In genomic region chr6:28334272-28335039, GRCh38 we compare ENCODE assay signal across 10 cellular contexts. TPM values are rescaled to one million over a fixed set of nuclear protein-coding genes. Genes with fewer than 3 reads are reported as not detected.
DNase-seq lines count a peak whose midpoint lies in the region; ATAC-seq, FAIRE-seq and TF ChIP-seq lines count a peak whose summit lies in the region.
"Had no signal": no experiment of that assay in that cellular context is flagged by ENCODE, and none has a peak within 500 bp of the region (broad histone marks: within the 10 kb centered on the region; RNA-seq: fewer than 3 reads in every experiment).

No MANE protein-coding gene starts in this region.

- H4K20me1 ChIP-seq in IMR-90 (ENCODE audit: insufficient read depth, low read length) = no peaks in the 10 kb centered on the region

- no peaks in the 10 kb centered on the region for H3K27me3 Mint-ChIP-seq in osteocyte (ENCODE audit: unreplicated experiment)
- H3K27me3 Mint-ChIP-seq in activated T-cell treated with anti-CD3 and anti-CD28 coated beads, Interleukin-2, amount 50 U/mL, for 24 hours = no peaks in the 10 kb centered on the region
- H3K27me3 Mint-ChIP-seq: IgD-negative memory B cell had no signal

- no TSS peak for BruUV-seq in IMR-90 (replicated peaks; lab: Mats Ljungman, UMichigan)

- H3K23ac ChIP-seq in IMR-90 (ENCODE audit: low read depth, low read length) = no peak overlapping the region

- peak overlapping the region; percentile 51; the same call in 1 of the 2 replicates for H4K5ac ChIP-seq in IMR-90 (ENCODE audit: low read depth, low read length)

- no peak overlapping the region for H2BK20ac ChIP-seq in IMR-90 (ENCODE audit: low read depth, low read length)

- peak overlapping the region; percentile 45 to 81; a peak in 2 of 4 replicates for H4K8ac ChIP-seq in IMR-90 (ENCODE audit: low read depth in 2 of 2, low read length in 2 of 2)

- no peak overlapping the region for H3K4ac ChIP-seq in IMR-90 (ENCODE audit: low read depth, low read length)

- no peak for FAIRE-seq in A549 (lab: Jason Lieb, UNC)
- FAIRE-seq in GM12891 (lab: Jason Lieb, UNC) = no peak

- no peak for ATAC-seq in A549
- no peak for ATAC-seq in IMR-90 (ENCODE audit: low read depth)

- H2BK15ac ChIP-seq in IMR-90 (ENCODE audit: low read depth, low read length) = 0 out of 3 replicates have a peak overlapping the region, but pooled peaks have one; percentile 24

- H3K9me3 ChIP-seq in A549 (no peaks in the 10 kb centered on the region), IMR-90 (ENCODE audit: control insufficient read depth, insufficient read depth, low read length) (no peaks in the 10 kb centered on the region)

- H3K27ac Mint-ChIP-seq in osteocyte (ENCODE audit: unreplicated experiment) = no peak overlapping the region
- no peak overlapping the region for H3K27ac Mint-ChIP-seq in activated T-cell treated with anti-CD3 and anti-CD28 coated beads, Interleukin-2, amount 50 U/mL, for 24 hours
- H3K27ac Mint-ChIP-seq: WTC11 had no signal

- in situ Hi-C loops in IMR-90 (cut with MboI; ENCODE audit: low sequenced_read_pairs) = no loop called here

- dilution Hi-C loops in IMR-90 (cut with HindIII; ENCODE audit: low sequenced_read_pairs, unreplicated experiment) = no loop called here

- H2AFZ ChIP-seq in IMR-90 (replicated peaks; ENCODE audit: low read length, poor library complexity) = no peak overlapping the region

- no peaks in the 10 kb centered on the region for H3K36me3 Mint-ChIP-seq in osteocyte (ENCODE audit: unreplicated experiment)
- no peaks in the 10 kb centered on the region for H3K36me3 Mint-ChIP-seq in activated T-cell treated with anti-CD3 and anti-CD28 coated beads, Interleukin-2, amount 50 U/mL, for 24 hours (ENCODE audit: low read depth)
- H3K36me3 Mint-ChIP-seq: IgD-negative memory B cell had no signal

- TF ChIP-seq RAD21 in A549 (conservative IDR thresholded peaks at IDR 0.05 in 1 of 2, IDR thresholded peaks at IDR 0.05 in 1 of 2) (no peak), IMR-90 (IDR thresholded peaks at IDR 0.05; ENCODE audit: low read length) (no peak)

- no peaks in the 10 kb centered on the region for H3K9me3 Mint-ChIP-seq in osteocyte (ENCODE audit: unreplicated experiment)
- no peaks in the 10 kb centered on the region for H3K9me3 Mint-ChIP-seq in activated T-cell treated with anti-CD3 and anti-CD28 coated beads, Interleukin-2, amount 50 U/mL, for 24 hours
- H3K9me3 Mint-ChIP-seq: IgD-negative memory B cell had no signal

- H3K4me1 Mint-ChIP-seq in osteocyte (ENCODE audit: unreplicated experiment) = peaks cover 6% of the 10 kb centered on the region
- H3K4me1 Mint-ChIP-seq in activated T-cell treated with anti-CD3 and anti-CD28 coated beads, Interleukin-2, amount 50 U/mL, for 24 hours (ENCODE audit: low read depth) = peaks cover 5% of the 10 kb centered on the region
- H3K4me1 Mint-ChIP-seq: IgD-negative memory B cell had no signal

- peaks cover 0 to 11% of the 10 kb centered on the region in 2 experiments; a peak in 2 of 4 replicates for H3K79me1 ChIP-seq in IMR-90 (ENCODE audit: low read depth in 1 of 2, low read length in 2 of 2)

- WGBS in A549 (ENCODE audit: missing lambda C conversion rate) = 73% methylated on average over 7 of the region's 7 CpGs
- WGBS in IMR-90 (ENCODE audit: extremely low coverage in 2 of 2, insufficient read length in 1 of 2), 2 experiments = no CpG with 5 or more reads among the region's 7 CpGs

- H3K36me3 ChIP-seq in IMR-90 (ENCODE audit: control insufficient read depth, insufficient read depth, low read length) = no peaks in the 10 kb centered on the region

- H2BK120ac ChIP-seq in IMR-90 (ENCODE audit: low read depth, low read length) = no peak overlapping the region

- peak overlapping the region; percentile 28 for H3K4me3 Mint-ChIP-seq in osteocyte (ENCODE audit: unreplicated experiment)
- no peak overlapping the region for H3K4me3 Mint-ChIP-seq in activated T-cell treated with anti-CD3 and anti-CD28 coated beads, Interleukin-2, amount 50 U/mL, for 24 hours
- H3K4me3 Mint-ChIP-seq: WTC11 had no signal

- no peak overlapping the region for H3K14ac ChIP-seq in IMR-90 (replicated peaks; ENCODE audit: low read depth, low read length)

- no peak overlapping the region for H2AK5ac ChIP-seq in IMR-90 (ENCODE audit: low read depth, low read length)

- TF ChIP-seq CTCF in A549 (IDR thresholded peaks at IDR 0.05) = no peak
- no peak for TF ChIP-seq CTCF in IMR-90 (conservative IDR thresholded peaks at IDR 0.05; ENCODE audit: low read depth, low read length)
- TF ChIP-seq CTCF in epithelial cell of proximal tubule (conservative IDR thresholded peaks at IDR 0.05; ENCODE audit: low read depth, low read length) = no peak
- no peak for TF ChIP-seq CTCF in osteocyte (IDR thresholded peaks at IDR 0.05)

- H3K4me1 ChIP-seq in A549 (peaks cover 6% of the 10 kb centered on the region; the same call in 1 of the 3 replicates), IMR-90 (ENCODE audit: control insufficient read depth, insufficient read depth, low read length) (peaks cover 2% of the 10 kb centered on the region; the same call in 1 of the 2 replicates)

- no peak overlapping the region for H3K18ac ChIP-seq in IMR-90 (ENCODE audit: low read depth, low read length)

- H2BK5ac ChIP-seq in IMR-90 (ENCODE audit: low read depth, low read length, poor library complexity, severe bottlenecking) = no peak overlapping the region

- no peak overlapping the region for H3K56ac ChIP-seq in IMR-90 (ENCODE audit: extremely low read depth, insufficient read depth, low read length)

- H3K27ac ChIP-seq in A549 (peak overlapping the region in 1 of 2 experiments; percentile 97; a peak in 4 of 6 replicates), IMR-90 (ENCODE audit: insufficient read depth, low read length) (peak overlapping the region; percentile 55)

- no peak overlapping the region for H4K91ac ChIP-seq in IMR-90 (ENCODE audit: insufficient read depth, low read depth, low read length)

- H3K4me2 ChIP-seq in A549 = peak overlapping the region; percentile 89
- no peak overlapping the region; the same call in 1 of the 2 replicates for H3K4me2 ChIP-seq in IMR-90 (ENCODE audit: low read depth, low read length)

- H3K9me1 ChIP-seq in IMR-90 (ENCODE audit: insufficient read depth, low read length) = no peaks in the 10 kb centered on the region

- CTCF ChIA-PET in A549 (lab: Yijun Ruan, JAX) = no interaction called here
- CTCF ChIA-PET in IMR-90 (lab: Yijun Ruan, JAX) = interaction anchor here (1.0 kb wide), 1 partner anchor 105 kb away, joined by 3 read pairs; no protein-coding TSS in a partner anchor

- TF ChIP-seq POLR2A in A549 (IDR thresholded peaks at IDR 0.05; ENCODE audit: low read length) (no peak), IMR-90 (IDR thresholded peaks at IDR 0.05; ENCODE audit: low read depth, low read length) (no peak), GM12891 (IDR thresholded peaks at IDR 0.05; ENCODE audit: low read depth, low read length) (no peak)

- intact Hi-C loops in IMR-90 (cut with micrococcal nuclease) = loop anchor here (5.0 kb wide), 2 partner anchors 67 to 252 kb away; partner anchors contain the start of genes ZNF165 and ZSCAN26

- TF ChIP-seq EP300 in A549 (IDR thresholded peaks at IDR 0.05) = no peak

- no peaks in the 10 kb centered on the region for H3K27me3 ChIP-seq in IMR-90 (ENCODE audit: control insufficient read depth, insufficient read depth, low read length)

- DNase-seq in A549 (ENCODE audit: low read depth in 1 of 2, low spot score in 1 of 2) = no peak
- DNase-seq in IMR-90 = no peak
- DNase-seq in epithelial cell of proximal tubule (ENCODE audit: low read depth) = no peak
- DNase-seq in osteocyte (ENCODE audit: extremely low spot score, unreplicated experiment) = no peak
- no peak for DNase-seq in activated T-cell treated with anti-CD3 and anti-CD28 coated beads, Interleukin-2, amount 50 U/mL, for 24 hours
- no peak for DNase-seq in NCI-H1417 treated with DMSO at 0.1 percent for 48 hours (lab: John Stamatoyannopoulos, UW)
- no peak for DNase-seq in GM12891 (ENCODE audit: insufficient read length, low spot score)
- DNase-seq in NCI-H446 treated with DMSO at 0.1 percent for 48 hours (lab: John Stamatoyannopoulos, UW) = no peak

- H3K4me3 ChIP-seq in A549 (no peak overlapping the region), IMR-90 (ENCODE audit: insufficient read depth, low read depth, low read length) (no peak overlapping the region), epithelial cell of proximal tubule (ENCODE audit: low read depth, low read length) (peak overlapping the region; percentile 67)

- POLR2A ChIA-PET in A549 (lab: Yijun Ruan, JAX) (interaction anchor here (1.7 to 2.3 kb wide), 3 partner anchors 21 to 193 kb away, joined by 7 to 12 read pairs (median 11); partner anchors contain the start of genes PGBD1 and ZKSCAN8), IMR-90 (lab: Charles Lee; ENCODE audit: unreplicated experiment) (no interaction called here)

- H2AK9ac ChIP-seq in IMR-90 (replicated peaks; ENCODE audit: low read depth, low read length, poor library complexity) = no peak overlapping the region

- H3K9ac ChIP-seq in IMR-90 (ENCODE audit: low read depth, low read length) = no peak overlapping the region

RNA-seq across cellular contexts. Expression of gene ZSCAN31, which starts 1.5 kb away (rescaled TPM):
- 4.0 and 4.8 TPM in 2 replicates for polyA plus RNA-seq in A549 (2011; rRNA removed)
- 1.4 and 1.5 TPM in 2 replicates for polyA plus RNA-seq in A549 (2012; cell fraction: cytosol; rRNA removed)
- 1.0 and 1.2 TPM in 2 replicates for polyA plus RNA-seq in A549 (2012; cell fraction: nucleus; rRNA removed)
- polyA plus RNA-seq in A549 (2017; fragmentation: RNase III; extraction: RNeasy Plus Mini Kit Qiagen cat#74134 plus additional on column Dnase treatment) = 3.0 to 3.6 TPM (median 3.1 TPM) in 3 replicates
- polyA minus RNA-seq in A549 (2011; rRNA and poly(A)+ RNA removed) = 7.5 and 11.0 TPM in 2 replicates
- total RNA-seq in IMR-90 (2012; rRNA removed) = 4.2 and 4.7 TPM in 2 replicates
- polyA plus RNA-seq in IMR-90 (2012; rRNA removed) = 1.2 and 1.4 TPM in 2 replicates
- 0.43 and 0.44 TPM in 2 replicates for polyA plus RNA-seq in IMR-90 (2012; cell fraction: cytosol; rRNA removed)
- 0.54 and 1.6 TPM in 2 replicates for polyA plus RNA-seq in IMR-90 (2012; cell fraction: nucleus; rRNA removed; ENCODE audit: low replicate concordance)
- 0.52 and 0.94 TPM in 2 replicates for total RNA-seq in epithelial cell of proximal tubule
- total RNA-seq in osteocyte = 4.1 and 6.2 TPM in 2 replicates
- polyA plus RNA-seq in GM12891 (2012; ENCODE audit: low read depth, missing spikeins) = 3.2 TPM

RNA-seq across cellular contexts. Expression of gene ZKSCAN3, which starts 15.3 kb away (rescaled TPM):
- polyA plus RNA-seq in A549 (2011; rRNA removed) (2.7 and 3.5 TPM in 2 replicates), A549 (2017; fragmentation: RNase III; extraction: RNeasy Plus Mini Kit Qiagen cat#74134 plus additional on column Dnase treatment) (1.5 to 1.6 TPM (median 1.6 TPM) in 3 replicates), IMR-90 (2012; rRNA removed) (2.1 and 3.7 TPM in 2 replicates)
- 0.75 and 0.93 TPM in 2 replicates for polyA plus RNA-seq in A549 (2012; cell fraction: cytosol; rRNA removed)
- 0.54 and 0.92 TPM in 2 replicates for polyA plus RNA-seq in A549 (2012; cell fraction: nucleus; rRNA removed)
- polyA minus RNA-seq in A549 (2011; rRNA and poly(A)+ RNA removed) = 1.4 and 2.0 TPM in 2 replicates
- total RNA-seq in IMR-90 (2012; rRNA removed) (4.4 and 4.8 TPM in 2 replicates), epithelial cell of proximal tubule (1.8 and 3.6 TPM in 2 replicates), osteocyte (6.2 and 7.3 TPM in 2 replicates)
- 0.87 and 0.94 TPM in 2 replicates for polyA plus RNA-seq in IMR-90 (2012; cell fraction: cytosol; rRNA removed)
- polyA plus RNA-seq in IMR-90 (2012; cell fraction: nucleus; rRNA removed; ENCODE audit: low replicate concordance) = 1.2 and 5.0 TPM in 2 replicates
- 0.95 TPM for polyA plus RNA-seq in GM12891 (2012; ENCODE audit: low read depth, missing spikeins)

RNA-seq across cellular contexts. Expression of gene PGBD1, which starts 53.1 kb away (rescaled TPM):
- polyA plus RNA-seq in A549 (2011; rRNA removed) (5.2 and 7.0 TPM in 2 replicates), A549 (2017; fragmentation: RNase III; extraction: RNeasy Plus Mini Kit Qiagen cat#74134 plus additional on column Dnase treatment) (3.7 to 4.1 TPM (median 3.7 TPM) in 3 replicates), IMR-90 (2012; rRNA removed) (3.3 and 3.9 TPM in 2 replicates)
- 2.2 and 2.5 TPM in 2 replicates for polyA plus RNA-seq in A549 (2012; cell fraction: cytosol; rRNA removed)
- polyA plus RNA-seq in A549 (2012; cell fraction: nucleus; rRNA removed) = 1.8 and 2.2 TPM in 2 replicates
- 3.3 and 3.8 TPM in 2 replicates for polyA minus RNA-seq in A549 (2011; rRNA and poly(A)+ RNA removed)
- total RNA-seq in IMR-90 (2012; rRNA removed) (6.3 and 6.9 TPM in 2 replicates), epithelial cell of proximal tubule (5.2 and 7.1 TPM in 2 replicates), osteocyte (7.6 and 7.8 TPM in 2 replicates)
- 1.1 and 1.5 TPM in 2 replicates for polyA plus RNA-seq in IMR-90 (2012; cell fraction: cytosol; rRNA removed)
- 2.2 and 4.3 TPM in 2 replicates for polyA plus RNA-seq in IMR-90 (2012; cell fraction: nucleus; rRNA removed; ENCODE audit: low replicate concordance)
- 1.1 TPM for polyA plus RNA-seq in GM12891 (2012; ENCODE audit: low read depth, missing spikeins)
